Comparison of ENCODE assay signal across 8 cellular contexts in the genomic region with DNA sequence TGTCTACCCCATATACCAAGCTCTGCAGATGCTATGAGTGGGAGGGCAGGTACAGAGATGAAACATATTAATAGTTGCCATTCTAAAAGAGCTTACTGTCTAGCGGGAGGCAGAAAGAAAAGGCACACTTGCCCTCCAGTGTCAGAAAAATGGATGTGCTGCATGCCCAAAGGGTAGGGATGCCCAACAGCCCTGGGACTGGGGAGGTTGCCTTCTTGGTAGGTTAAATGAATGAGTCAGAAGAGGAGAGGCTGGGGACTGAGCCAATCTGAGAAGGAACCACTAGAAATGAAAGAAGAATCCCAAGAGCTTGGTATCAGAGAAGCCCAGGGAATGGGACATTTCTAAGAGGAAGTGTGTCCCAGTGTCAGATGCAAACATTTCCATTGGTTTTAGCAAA. TPM values are rescaled to one million over a fixed set of nuclear protein-coding genes. Genes with fewer than 3 reads are reported as not detected.
DNase-seq lines count a peak whose midpoint lies in the region; ATAC-seq and TF ChIP-seq lines count a peak whose summit lies in the region.

No MANE protein-coding gene starts in this region.

- TF ChIP-seq CTCF in left lung (IDR thresholded peaks at IDR 0.05) (no peak), upper lobe of left lung (IDR thresholded peaks at IDR 0.05) (no peak), chondrocyte (IDR thresholded peaks at IDR 0.05) (no peak)

- DNase-seq in CD4-positive, alpha-beta memory T cell, result peak; percentile 64 to 85 (median 67)
- peak in 2 of 3 experiments; percentile 27 to 38 for DNase-seq in activated CD8-positive, alpha-beta memory T cell treated with anti-CD3 and anti-CD28 coated beads for 48 hours (ENCODE audit: low read depth in 2 of 3, low spot score in 2 of 3)
- DNase-seq in left lung, result no peak
- peak in 1 of 2 donors; percentile 49 for DNase-seq in upper lobe of left lung
- no peak for DNase-seq in DMS153 (lab: John Stamatoyannopoulos, UW)
- DNase-seq in chondrocyte (ENCODE audit: low spot score), result no peak
- no peak for DNase-seq in NCI-H187 treated with DMSO at 0.1 percent for 48 hours (lab: John Stamatoyannopoulos, UW)

- 73 to 100% methylated on average over 1 of the region's 1 CpG for WGBS in upper lobe of left lung, 2 donors

- peak overlapping the region; percentile 94 to 96 for H3K4me3 ChIP-seq in CD4-positive, alpha-beta memory T cell (ENCODE audit: low read length in 2 of 2)
- H3K4me3 ChIP-seq in left lung (peak overlapping the region; percentile 39 to 60), upper lobe of left lung (peak overlapping the region in 3 of 4 donors; percentile 44 to 68 (median 62))

- TF ChIP-seq EP300 in upper lobe of left lung (IDR thresholded peaks at IDR 0.05), result no peak

- peak overlapping the region; percentile 95 for H3K27ac ChIP-seq in CD4-positive, alpha-beta memory T cell (ENCODE audit: low read depth, low read length)
- H3K27ac ChIP-seq in left lung (peak overlapping the region in 1 of 2 donors; percentile 86), upper lobe of left lung (peak overlapping the region; percentile 80 to 92 (median 84))

- no peaks in the 10 kb centered on the region for H3K27me3 Mint-ChIP-seq in CD4-positive, alpha-beta memory T cell
- H3K27me3 Mint-ChIP-seq in chondrocyte (ENCODE audit: low read depth), result no peaks in the 10 kb centered on the region

- H3K9me3 ChIP-seq in CD4-positive, alpha-beta memory T cell (ENCODE audit: control insufficient read depth in 1 of 2, low read length in 2 of 2), result no peaks in the 10 kb centered on the region
- H3K9me3 ChIP-seq in left lung (no peaks in the 10 kb centered on the region), upper lobe of left lung (no peaks in the 10 kb centered on the region)

- no peaks in the 10 kb centered on the region for H3K36me3 ChIP-seq in CD4-positive, alpha-beta memory T cell (ENCODE audit: insufficient read depth, low read length)
- H3K36me3 ChIP-seq in left lung (no peaks in the 10 kb centered on the region), upper lobe of left lung (no peaks in the 10 kb centered on the region)

- TF ChIP-seq POLR2A in upper lobe of left lung (IDR thresholded peaks at IDR 0.05), result no peak

- peaks cover 42 to 77% (median 55%) of the 10 kb centered on the region in 4 donors for H3K4me1 Mint-ChIP-seq in CD4-positive, alpha-beta memory T cell
- H3K4me1 Mint-ChIP-seq in chondrocyte (ENCODE audit: low read depth), result peaks cover 43% of the 10 kb centered on the region

- ATAC-seq in HG02884 (IDR thresholded peaks at IDR 0.05; ENCODE audit: unreplicated experiment) (peak; percentile 27), left lung (peak; percentile 21), upper lobe of left lung (ENCODE audit: low FRiP score in 2 of 2) (peak in 1 of 2 donors; percentile 21)

- peak overlapping the region; percentile 90 to 99 (median 99) for H3K27ac Mint-ChIP-seq in CD4-positive, alpha-beta memory T cell
- H3K27ac Mint-ChIP-seq in chondrocyte (ENCODE audit: unreplicated experiment), result no peak overlapping the region

- CTCF ChIA-PET in CD4-positive, alpha-beta memory T cell (lab: Charles Lee; ENCODE audit: partially characterized antibody), result interaction anchor here (0.8 to 18.2 kb wide), 10 partner anchors 9 to 348 kb away, joined by 3 to 654 read pairs (median 4); no protein-coding TSS in a partner anchor

- POLR2A ChIA-PET in CD4-positive, alpha-beta memory T cell (lab: Charles Lee; ENCODE audit: partially characterized antibody), result interaction anchor here (0.7 to 6.0 kb wide), 13 partner anchors 11 to 133 kb away, joined by 3 to 149 read pairs (median 7); no protein-coding TSS in a partner anchor

- H3K4me3 Mint-ChIP-seq in CD4-positive, alpha-beta memory T cell, result peak overlapping the region; percentile 90 to 100 (median 96)
- no peak overlapping the region for H3K4me3 Mint-ChIP-seq in chondrocyte (ENCODE audit: unreplicated experiment)

- no peaks in the 10 kb centered on the region for H3K27me3 ChIP-seq in CD4-positive, alpha-beta memory T cell (ENCODE audit: insufficient read depth, low read length)
- H3K27me3 ChIP-seq in left lung (no peaks in the 10 kb centered on the region), upper lobe of left lung (no peaks in the 10 kb centered on the region)

- intact Hi-C loops in CD4-positive, alpha-beta memory T cell (cut with micrococcal nuclease), result loop anchor here (1.0 kb wide), 2 partner anchors 24 to 30 kb away; no protein-coding TSS in a partner anchor
- intact Hi-C loops in left lung (cut with DNase I), result no loop called here

- peaks cover 0 to 4% (median 0%) of the 10 kb centered on the region in 8 donors for H3K9me3 Mint-ChIP-seq in CD4-positive, alpha-beta memory T cell
- H3K9me3 Mint-ChIP-seq in chondrocyte (ENCODE audit: low read depth), result no peaks in the 10 kb centered on the region

- H3K4me1 ChIP-seq in CD4-positive, alpha-beta memory T cell (ENCODE audit: insufficient read depth, low read length), result peaks cover 59% of the 10 kb centered on the region
- peaks cover 6 to 90% of the 10 kb centered on the region in 2 donors for H3K4me1 ChIP-seq in left lung
- peaks cover 4 to 43% (median 34%) of the 10 kb centered on the region in 4 donors for H3K4me1 ChIP-seq in upper lobe of left lung

- peaks cover 36 to 48% of the 10 kb centered on the region in 2 donors for H3K36me3 Mint-ChIP-seq in CD4-positive, alpha-beta memory T cell
- no peaks in the 10 kb centered on the region for H3K36me3 Mint-ChIP-seq in chondrocyte (ENCODE audit: low read depth)

RNA-seq across cellular contexts. Expression of a gene that starts 1.2 kb away (rescaled TPM):
- 100 to 1,000 TPM; 197 to 198 TPM for total RNA-seq in CD4-positive, alpha-beta memory T cell
- 10 to 100 TPM; 82.5 to 86.3 TPM for polyA plus RNA-seq in CD4-positive, alpha-beta memory T cell
- 10 to 100 TPM; 14.0 to 28.1 TPM for total RNA-seq in left lung
- total RNA-seq in upper lobe of left lung, result 10 to 100 TPM in 5 of 6 donors, 1 to 10 TPM in 1; 8.8 to 39.5 (median 19.1) TPM
- 0.27 to 0.72 TPM (median 0.40 TPM) in 3 replicates for total RNA-seq in chondrocyte

RNA-seq across cellular contexts. Expression of a gene that starts 28.5 kb away (rescaled TPM):
- total RNA-seq in CD4-positive, alpha-beta memory T cell, result 10 to 100 TPM; 60.9 to 61.2 TPM
- 10 to 100 TPM; 28.8 to 33.4 TPM for polyA plus RNA-seq in CD4-positive, alpha-beta memory T cell
- total RNA-seq in left lung, result 10 to 100 TPM; 37.2 to 42.9 TPM
- 10 to 100 TPM; 23.1 to 56.7 (median 37.8) TPM for total RNA-seq in upper lobe of left lung
- 43.1 to 55.2 TPM (median 45.6 TPM) in 3 replicates for total RNA-seq in chondrocyte

Comparison
In these comparisons a context has a peak if more than half of its experiments do, and no peak if none do; other contexts are left out.
1. DNase-seq: peak in CD4-positive, alpha-beta memory T cell (5 of 5) and activated CD8-positive, alpha-beta memory T cell treated with anti-CD3 and anti-CD28 coated beads for 48 hours (2 of 3); none in left lung (0 of 2), DMS153 (single experiment), chondrocyte (single experiment) and NCI-H187 treated with DMSO at 0.1 percent for 48 hours (single experiment).
2. Peak in every context shown above with its lines, with median percentiles within 50 percentile points of each other: H3K4me3 ChIP-seq.